ENCODE assay signal across 24 cellular contexts in genomic region chrX:138411048-138411447, GRCh38.
"Had no signal": no experiment of that assay in that cellular context is flagged by ENCODE, and none has a peak within 500 bp of the region (broad histone marks: within the 10 kb centered on the region; RNA-seq: fewer than 3 reads in every experiment).

No MANE protein-coding gene starts in this region.

- DNase-seq: activated CD4-positive, alpha-beta T cell treated with anti-CD3 and anti-CD28 coated beads for 48 hours; activated CD4-positive, alpha-beta T cell treated with anti-CD3 and anti-CD28 coated beads, Interleukin-2, amount 50 U/mL, for 4 hours; activated CD4-positive, CD25-positive, alpha-beta regulatory T cell treated with anti-CD3 and anti-CD28 coated beads, Interleukin-2, amount 50 U/mL, for 72 hours; activated CD8-positive, alpha-beta memory T cell treated with anti-CD3 and anti-CD28 coated beads, Interleukin-2, amount 50 U/mL, for 48 hours; activated CD8-positive, alpha-beta T cell treated with anti-CD3 and anti-CD28 coated beads, Interleukin-2, amount 10 ng/mL, durations not matched to agents 7 days and 5 days; activated naive CD4-positive, alpha-beta T cell; activated T-cell treated with anti-CD3 and anti-CD28 coated beads, Interleukin-2, amount 50 U/mL, for 1 hour; aorta; body of pancreas; cortex of kidney; Karpas-422; NCI-H1092 treated with DMSO at 0.1 percent for 48 hours; NCI-H1417 treated with DMSO at 0.1 percent for 48 hours; NCI-H1694; NCI-H2029; NCI-H2107; NCI-H2171 treated with DMSO at 0.1 percent for 48 hours; NCI-H226; NCI-H526 treated with DMSO at 0.1 percent for 48 hours; NCI-H82; PC-9 had no signal

- H3K27me3 ChIP-seq: body of pancreas, SJSA1 had no signal

- ATAC-seq: activated CD8-positive, alpha-beta T cell treated with anti-CD3 and anti-CD28 coated beads, Interleukin-2, amount 10 ng/mL, durations not matched to agents 7 days and 5 days; body of pancreas; Right ventricle myocardium inferior; WTC11 had no signal

- H3K4me1 ChIP-seq: body of pancreas, SJSA1 had no signal

- H3K4me3 ChIP-seq: body of pancreas, PC-9, SJSA1 had no signal

- H3K27ac ChIP-seq: body of pancreas, PC-9, SJSA1 had no signal

- H3K36me3 ChIP-seq: SJSA1 had no signal

- H3K9me3 ChIP-seq: body of pancreas, SJSA1 had no signal
